Comparison of ENCODE assay signal across 1 cellular context in the genomic region with DNA sequence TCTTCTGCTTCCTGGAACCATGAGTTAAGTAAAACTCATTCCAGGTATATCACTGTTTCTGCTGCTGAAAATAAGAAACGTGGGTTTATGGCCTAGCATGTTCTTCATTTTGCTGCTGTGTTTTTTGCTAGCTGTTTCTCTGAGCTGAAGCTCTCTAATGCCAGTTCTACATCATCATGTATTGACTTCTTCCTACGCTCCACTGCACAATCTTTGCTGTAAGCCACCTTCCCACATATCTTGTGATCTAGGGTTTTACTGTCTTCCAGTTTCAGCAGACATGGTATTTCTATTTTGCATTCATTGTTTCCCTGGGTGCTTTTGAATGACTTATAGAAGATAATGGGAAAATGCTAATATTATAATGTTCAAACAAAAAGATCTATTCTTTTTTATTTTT.
TF ChIP-seq lines count a peak whose summit lies in the region.

No MANE protein-coding gene starts in this region.

TF ChIP-seq in GM23338, 12 proteins besides CTCF, POLR2A, EP300 and RAD21 (continued from another document):
- TF ChIP-seq, protein P1, sequence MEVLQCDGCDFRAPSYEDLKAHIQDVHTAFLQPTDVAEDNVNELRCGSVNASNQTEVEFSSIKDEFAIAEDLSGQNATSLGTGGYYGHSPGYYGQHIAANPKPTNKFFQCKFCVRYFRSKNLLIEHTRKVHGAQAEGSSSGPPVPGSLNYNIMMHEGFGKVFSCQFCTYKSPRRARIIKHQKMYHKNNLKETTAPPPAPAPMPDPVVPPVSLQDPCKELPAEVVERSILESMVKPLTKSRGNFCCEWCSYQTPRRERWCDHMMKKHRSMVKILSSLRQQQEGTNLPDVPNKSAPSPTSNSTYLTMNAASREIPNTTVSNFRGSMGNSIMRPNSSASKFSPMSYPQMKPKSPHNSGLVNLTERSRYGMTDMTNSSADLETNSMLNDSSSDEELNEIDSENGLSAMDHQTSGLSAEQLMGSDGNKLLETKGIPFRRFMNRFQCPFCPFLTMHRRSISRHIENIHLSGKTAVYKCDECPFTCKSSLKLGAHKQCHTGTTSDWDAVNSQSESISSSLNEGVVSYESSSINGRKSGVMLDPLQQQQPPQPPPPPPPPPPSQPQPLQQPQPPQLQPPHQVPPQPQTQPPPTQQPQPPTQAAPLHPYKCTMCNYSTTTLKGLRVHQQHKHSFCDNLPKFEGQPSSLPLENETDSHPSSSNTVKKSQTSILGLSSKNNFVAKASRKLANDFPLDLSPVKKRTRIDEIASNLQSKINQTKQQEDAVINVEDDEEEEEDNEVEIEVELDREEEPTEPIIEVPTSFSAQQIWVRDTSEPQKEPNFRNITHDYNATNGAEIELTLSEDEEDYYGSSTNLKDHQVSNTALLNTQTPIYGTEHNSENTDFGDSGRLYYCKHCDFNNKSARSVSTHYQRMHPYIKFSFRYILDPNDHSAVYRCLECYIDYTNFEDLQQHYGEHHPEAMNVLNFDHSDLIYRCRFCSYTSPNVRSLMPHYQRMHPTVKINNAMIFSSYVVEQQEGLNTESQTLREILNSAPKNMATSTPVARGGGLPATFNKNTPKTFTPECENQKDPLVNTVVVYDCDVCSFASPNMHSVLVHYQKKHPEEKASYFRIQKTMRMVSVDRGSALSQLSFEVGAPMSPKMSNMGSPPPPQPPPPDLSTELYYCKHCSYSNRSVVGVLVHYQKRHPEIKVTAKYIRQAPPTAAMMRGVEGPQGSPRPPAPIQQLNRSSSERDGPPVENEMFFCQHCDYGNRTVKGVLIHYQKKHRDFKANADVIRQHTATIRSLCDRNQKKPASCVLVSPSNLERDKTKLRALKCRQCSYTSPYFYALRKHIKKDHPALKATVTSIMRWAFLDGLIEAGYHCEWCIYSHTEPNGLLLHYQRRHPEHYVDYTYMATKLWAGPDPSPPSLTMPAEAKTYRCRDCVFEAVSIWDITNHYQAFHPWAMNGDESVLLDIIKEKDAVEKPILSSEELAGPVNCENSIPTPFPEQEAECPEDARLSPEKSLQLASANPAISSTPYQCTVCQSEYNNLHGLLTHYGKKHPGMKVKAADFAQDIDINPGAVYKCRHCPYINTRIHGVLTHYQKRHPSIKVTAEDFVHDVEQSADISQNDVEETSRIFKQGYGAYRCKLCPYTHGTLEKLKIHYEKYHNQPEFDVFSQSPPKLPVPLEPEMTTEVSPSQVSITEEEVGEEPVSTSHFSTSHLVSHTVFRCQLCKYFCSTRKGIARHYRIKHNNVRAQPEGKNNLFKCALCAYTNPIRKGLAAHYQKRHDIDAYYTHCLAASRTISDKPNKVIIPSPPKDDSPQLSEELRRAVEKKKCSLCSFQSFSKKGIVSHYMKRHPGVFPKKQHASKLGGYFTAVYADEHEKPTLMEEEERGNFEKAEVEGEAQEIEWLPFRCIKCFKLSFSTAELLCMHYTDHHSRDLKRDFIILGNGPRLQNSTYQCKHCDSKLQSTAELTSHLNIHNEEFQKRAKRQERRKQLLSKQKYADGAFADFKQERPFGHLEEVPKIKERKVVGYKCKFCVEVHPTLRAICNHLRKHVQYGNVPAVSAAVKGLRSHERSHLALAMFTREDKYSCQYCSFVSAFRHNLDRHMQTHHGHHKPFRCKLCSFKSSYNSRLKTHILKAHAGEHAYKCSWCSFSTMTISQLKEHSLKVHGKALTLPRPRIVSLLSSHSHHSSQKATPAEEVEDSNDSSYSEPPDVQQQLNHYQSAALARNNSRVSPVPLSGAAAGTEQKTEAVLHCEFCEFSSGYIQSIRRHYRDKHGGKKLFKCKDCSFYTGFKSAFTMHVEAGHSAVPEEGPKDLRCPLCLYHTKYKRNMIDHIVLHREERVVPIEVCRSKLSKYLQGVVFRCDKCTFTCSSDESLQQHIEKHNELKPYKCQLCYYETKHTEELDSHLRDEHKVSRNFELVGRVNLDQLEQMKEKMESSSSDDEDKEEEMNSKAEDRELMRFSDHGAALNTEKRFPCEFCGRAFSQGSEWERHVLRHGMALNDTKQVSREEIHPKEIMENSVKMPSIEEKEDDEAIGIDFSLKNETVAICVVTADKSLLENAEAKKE (CRISPR knock-in tag; IDR thresholded peaks at IDR 0.05), result no peak
- TF ChIP-seq ZNF331 (CRISPR knock-in tag; IDR thresholded peaks at IDR 0.05; ENCODE audit: low read depth) (no peak), EZH2phosphoT487 (IDR thresholded peaks at IDR 0.05; ENCODE audit: unreplicated experiment) (no peak), JUNB (IDR thresholded peaks at IDR 0.05; ENCODE audit: unreplicated experiment) (no peak), STAT1 (IDR thresholded peaks at IDR 0.05; ENCODE audit: unreplicated experiment) (no peak)
